ENCODE assay signal across 8 cellular contexts in the genomic region with DNA sequence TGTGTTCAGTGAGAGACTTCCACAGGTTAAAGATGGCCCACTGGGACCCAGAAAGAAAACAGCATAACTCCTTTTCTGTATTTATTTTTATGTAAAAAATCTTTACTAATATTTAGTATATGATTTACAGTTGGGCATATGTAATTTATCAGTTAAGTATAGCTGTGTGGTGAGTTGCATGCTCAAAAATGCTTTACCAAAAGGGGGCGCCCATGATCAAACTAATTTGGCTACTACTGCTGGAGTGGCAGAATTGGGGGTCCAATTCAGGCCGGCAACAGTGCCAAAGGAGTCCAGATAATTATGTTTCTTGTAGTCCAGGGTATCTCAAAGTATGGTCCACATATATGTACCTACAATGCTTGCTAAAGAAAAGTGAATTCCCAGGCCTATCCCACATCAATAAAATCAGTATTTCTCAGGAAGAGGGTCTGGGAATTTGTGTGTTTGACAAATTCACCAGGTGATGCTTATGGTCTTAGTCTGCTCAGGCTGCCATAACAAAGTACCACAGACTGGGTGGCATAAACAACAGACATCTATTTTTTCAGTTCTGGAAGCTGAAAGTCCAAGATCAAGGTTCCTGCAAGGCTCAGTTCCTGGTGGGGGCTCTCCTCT.
DNase-seq lines count a peak whose midpoint lies in the region; ATAC-seq and TF ChIP-seq lines count a peak whose summit lies in the region.

No MANE protein-coding gene starts in this region.

- no peak overlapping the region for H3K9ac ChIP-seq in MM.1S (ENCODE audit: low read length)

- H3K9me3 ChIP-seq in MM.1S (replicated peaks; ENCODE audit: insufficient read depth, low read length) (no peaks in the 10 kb centered on the region), osteoblast (ENCODE audit: low read depth, low read length) (peaks cover 3% of the 10 kb centered on the region)

- H3K36me3 ChIP-seq in MM.1S (replicated peaks; ENCODE audit: insufficient read depth, low read length) (no peaks in the 10 kb centered on the region), osteoblast (ENCODE audit: insufficient read depth, low read length) (no peaks in the 10 kb centered on the region)

- H3K79me2 ChIP-seq in MM.1S (ENCODE audit: low read length), result no peaks in the 10 kb centered on the region
- no peaks in the 10 kb centered on the region for H3K79me2 ChIP-seq in osteoblast (ENCODE audit: insufficient read depth, low read length)

- H3K9me3 Mint-ChIP-seq in activated CD4-positive, alpha-beta T cell treated with anti-CD3 and anti-CD28 coated beads, Interleukin-2, amount 10 ng/mL, durations not matched to agents 24 days and 14 days, result peaks cover 8% of the 10 kb centered on the region

- ATAC-seq in GM18873 (IDR thresholded peaks at IDR 0.05; ENCODE audit: low FRiP score, unreplicated experiment), result no peak

- H3K36me3 Mint-ChIP-seq in activated CD4-positive, alpha-beta T cell treated with anti-CD3 and anti-CD28 coated beads, Interleukin-2, amount 10 ng/mL, durations not matched to agents 24 days and 14 days (ENCODE audit: low read depth), result peaks cover 4% of the 10 kb centered on the region

- H3K4me1 Mint-ChIP-seq in activated CD4-positive, alpha-beta T cell treated with anti-CD3 and anti-CD28 coated beads, Interleukin-2, amount 10 ng/mL, durations not matched to agents 24 days and 14 days, result peaks cover 15% of the 10 kb centered on the region

- H4K20me1 ChIP-seq in MM.1S (ENCODE audit: insufficient read depth, low read length), result no peaks in the 10 kb centered on the region
- no peaks in the 10 kb centered on the region for H4K20me1 ChIP-seq in osteoblast (ENCODE audit: insufficient read depth, low read length)

- H3K4me1 ChIP-seq in MM.1S (ENCODE audit: low read length), result no peaks in the 10 kb centered on the region
- no peaks in the 10 kb centered on the region for H3K4me1 ChIP-seq in osteoblast (ENCODE audit: insufficient read depth, low read length)

- H2AFZ ChIP-seq in MM.1S (ENCODE audit: low read length), result no peak overlapping the region
- H2AFZ ChIP-seq in osteoblast (ENCODE audit: low read length), result no peak overlapping the region

- peak; percentile 37 for TF ChIP-seq CTCF in MM.1S (IDR thresholded peaks at IDR 0.05; ENCODE audit: low read length)
- peak; percentile 76 for TF ChIP-seq CTCF in osteoblast (IDR thresholded peaks at IDR 0.05; ENCODE audit: extremely low read depth, low read depth, low read length)

- no peak overlapping the region for H3K27ac Mint-ChIP-seq in activated CD4-positive, alpha-beta T cell treated with anti-CD3 and anti-CD28 coated beads, Interleukin-2, amount 10 ng/mL, durations not matched to agents 24 days and 14 days

- H3K4me3 ChIP-seq in MM.1S (ENCODE audit: low read length), result no peak overlapping the region
- H3K4me3 ChIP-seq in osteoblast (ENCODE audit: insufficient read depth, low read length), result no peak overlapping the region

- H3K4me2 ChIP-seq in MM.1S (ENCODE audit: low read depth, low read length), result no peak overlapping the region
- no peak overlapping the region for H3K4me2 ChIP-seq in osteoblast (ENCODE audit: insufficient read depth, low read length)

- no peaks in the 10 kb centered on the region for H3F3A ChIP-seq in MM.1S (ENCODE audit: insufficient read depth, low read length)

- H3K27me3 ChIP-seq in MM.1S (replicated peaks; ENCODE audit: insufficient read depth, low read length) (no peaks in the 10 kb centered on the region), osteoblast (ENCODE audit: insufficient read depth, low read length) (no peaks in the 10 kb centered on the region)

- DNase-seq in DMS53 treated with DMSO at 0.1 percent for 48 hours (lab: John Stamatoyannopoulos, UW; ENCODE audit: unreplicated experiment) (peak; percentile 15), MM.1S (no peak), osteoblast (ENCODE audit: insufficient read length, low spot score, missing footprints) (no peak), occipital lobe (lab: John Stamatoyannopoulos, UW) (no peak), SW 1271 (lab: John Stamatoyannopoulos, UW) (no peak)
- peak; percentile 86 for DNase-seq in activated CD4-positive, alpha-beta T cell treated with anti-CD3 and anti-CD28 coated beads, Interleukin-2, amount 10 ng/mL, durations not matched to agents 24 days and 14 days
- DNase-seq in effector CD4-positive, alpha-beta T cell, result peak; percentile 37

- intact Hi-C loops in activated CD4-positive, alpha-beta T cell treated with anti-CD3 and anti-CD28 coated beads, Interleukin-2, amount 10 ng/mL, durations not matched to agents 24 days and 14 days (cut with micrococcal nuclease), result loop anchor here (2.0 to 10.0 kb wide), 3 partner anchors 609 to 743 kb away; no protein-coding TSS in a partner anchor

- H3K9me2 ChIP-seq in MM.1S (replicated peaks; ENCODE audit: insufficient read depth, low read length), result no peaks in the 10 kb centered on the region

- no peak overlapping the region for H3K4me3 Mint-ChIP-seq in activated CD4-positive, alpha-beta T cell treated with anti-CD3 and anti-CD28 coated beads, Interleukin-2, amount 10 ng/mL, durations not matched to agents 24 days and 14 days

- peaks cover 2% of the 10 kb centered on the region for H3K27me3 Mint-ChIP-seq in activated CD4-positive, alpha-beta T cell treated with anti-CD3 and anti-CD28 coated beads, Interleukin-2, amount 10 ng/mL, durations not matched to agents 24 days and 14 days

- no peak overlapping the region for H3K27ac ChIP-seq in MM.1S (ENCODE audit: low read length)
- H3K27ac ChIP-seq in osteoblast (ENCODE audit: low read depth, low read length), result no peak overlapping the region

Comparison
In these comparisons a context has a peak if more than half of its experiments do, and no peak if none do; other contexts are left out.
1. DNase-seq: peak in DMS53 treated with DMSO at 0.1 percent for 48 hours (single experiment), activated CD4-positive, alpha-beta T cell treated with anti-CD3 and anti-CD28 coated beads, Interleukin-2, amount 10 ng/mL, durations not matched to agents 24 days and 14 days (single experiment) and effector CD4-positive, alpha-beta T cell (single experiment); none in MM.1S (single experiment), osteoblast (single experiment), occipital lobe (single experiment) and SW 1271 (0 of 2).